In genomic region chr3:40137586-40138295, GRCh38 we compare ENCODE assay signal across 17 cellular contexts.
DNase-seq lines count a peak whose midpoint lies in the region; ATAC-seq and TF ChIP-seq lines count a peak whose summit lies in the region.
"Had no signal": no experiment of that assay in that cellular context is flagged by ENCODE, and none has a peak within 500 bp of the region (broad histone marks: within the 10 kb centered on the region; RNA-seq: fewer than 3 reads in every experiment).

No MANE protein-coding gene starts in this region.

- no peaks in the 10 kb centered on the region for H3K4me1 Mint-ChIP-seq in stimulated activated memory B cell treated with anti-CD40 and anti-IgM and Interleukin-4, amounts not matched to agents 10 μg/mL and 1 μg/mL and 100 μg/mL, for 72 hours
- H3K4me1 Mint-ChIP-seq: activated naive CD8-positive, alpha-beta T cell treated with anti-CD3 and anti-CD28 coated beads, Interleukin-2, amount 50 U/mL, for 24 hours; nephron progenitor cell had no signal

- H3K4me3 Mint-ChIP-seq in stimulated activated memory B cell treated with anti-CD40 and anti-IgM and Interleukin-4, amounts not matched to agents 10 μg/mL and 1 μg/mL and 100 μg/mL, for 72 hours: no peak overlapping the region
- H3K4me3 Mint-ChIP-seq: activated CD8-positive, alpha-beta T cell treated with anti-CD3 and anti-CD28 coated beads for 36 hours; activated naive CD8-positive, alpha-beta T cell treated with anti-CD3 and anti-CD28 coated beads, Interleukin-2, amount 50 U/mL, for 24 hours; activated T-cell treated with anti-CD3 and anti-CD28 coated beads, Interleukin-2, amount 50 U/mL, for 72 hours; CD8-positive, alpha-beta T cell; nephron progenitor cell; stimulated activated naive CD8-positive, alpha-beta T cell treated with anti-CD3 and anti-CD28 coated beads, Interleukin-15, Interleukin-2, amounts not matched to agents 100 ng/mL and 50 ng/mL, for 24 hours had no signal

- peak; percentile 11 for DNase-seq in NCI-H2029 (lab: John Stamatoyannopoulos, UW)
- DNase-seq in NCI-H2029 treated with DMSO at 0.1 percent for 48 hours (lab: John Stamatoyannopoulos, UW): no peak
- DNase-seq in Panc1 (ENCODE audit: low read depth, low spot score): peak; percentile 20
- no peak for DNase-seq in anterior cingulate cortex (lab: John Stamatoyannopoulos, UW)
- no peak for DNase-seq in NCI-H524 treated with DMSO at 0.1 percent for 48 hours (lab: John Stamatoyannopoulos, UW)
- DNase-seq: activated CD8-positive, alpha-beta T cell treated with anti-CD3 and anti-CD28 coated beads for 36 hours; activated naive CD8-positive, alpha-beta T cell treated with anti-CD3 and anti-CD28 coated beads, Interleukin-2, amount 50 U/mL, for 24 hours; activated T-cell treated with anti-CD3 and anti-CD28 coated beads, Interleukin-2, amount 50 U/mL, for 72 hours; CD8-positive, alpha-beta T cell; NCI-H526; nephron progenitor cell had no signal

- peaks cover 9% of the 10 kb centered on the region for H3K27me3 Mint-ChIP-seq in stimulated activated memory B cell treated with anti-CD40 and anti-IgM and Interleukin-4, amounts not matched to agents 10 μg/mL and 1 μg/mL and 100 μg/mL, for 72 hours
- H3K27me3 Mint-ChIP-seq: activated CD8-positive, alpha-beta T cell treated with anti-CD3 and anti-CD28 coated beads for 36 hours had no signal

- BruUV-seq in Panc1 (replicated peaks; lab: Mats Ljungman, UMichigan): no TSS peak

- CTCF ChIA-PET in Panc1 (lab: Charles Lee): no interaction called here

- H3K27ac Mint-ChIP-seq in stimulated activated memory B cell treated with anti-CD40 and anti-IgM and Interleukin-4, amounts not matched to agents 10 μg/mL and 1 μg/mL and 100 μg/mL, for 72 hours: no peak overlapping the region
- H3K27ac Mint-ChIP-seq: activated CD8-positive, alpha-beta T cell treated with anti-CD3 and anti-CD28 coated beads for 36 hours; activated naive CD8-positive, alpha-beta T cell treated with anti-CD3 and anti-CD28 coated beads, Interleukin-2, amount 50 U/mL, for 24 hours; activated T-cell treated with anti-CD3 and anti-CD28 coated beads, Interleukin-2, amount 50 U/mL, for 72 hours; CD8-positive, alpha-beta T cell; nephron progenitor cell; stimulated activated naive CD8-positive, alpha-beta T cell treated with anti-CD3 and anti-CD28 coated beads, Interleukin-15, Interleukin-2, amounts not matched to agents 100 ng/mL and 50 ng/mL, for 24 hours had no signal

- H3K9me3 Mint-ChIP-seq in stimulated activated memory B cell treated with anti-CD40 and anti-IgM and Interleukin-4, amounts not matched to agents 10 μg/mL and 1 μg/mL and 100 μg/mL, for 72 hours: peaks cover 16% of the 10 kb centered on the region

- no peaks in the 10 kb centered on the region for H3K36me3 ChIP-seq in Panc1 (ENCODE audit: control insufficient read depth, insufficient read depth, low read length)

- POLR2A ChIA-PET in Panc1 (lab: Charles Lee): no interaction called here

- in situ Hi-C loops in Panc1 (cut with HindIII; ENCODE audit: low pct_unique_long_range_greater_than_20kb, low sequenced_read_pairs): no loop called here

- TF ChIP-seq CTCF in Panc1 (IDR thresholded peaks at IDR 0.05): no peak

- no peaks in the 10 kb centered on the region for H3K9me3 ChIP-seq in Panc1 (ENCODE audit: control insufficient read depth, insufficient read depth, low read depth, low read length)

- ATAC-seq in Panc1: peak; percentile 51; the same call in 1 of the 2 replicates
- ATAC-seq in esophagus mucosa: peak; percentile 72
- ATAC-seq in stimulated activated memory B cell treated with anti-CD40 and anti-IgM and Interleukin-4, amounts not matched to agents 10 μg/mL and 1 μg/mL and 100 μg/mL, for 72 hours: peak; percentile 24
- no peak for ATAC-seq in HG03565 (IDR thresholded peaks at IDR 0.05; ENCODE audit: unreplicated experiment)
- ATAC-seq: activated CD8-positive, alpha-beta T cell treated with anti-CD3 and anti-CD28 coated beads for 36 hours; activated naive CD8-positive, alpha-beta T cell treated with anti-CD3 and anti-CD28 coated beads, Interleukin-2, amount 50 U/mL, for 24 hours; activated T-cell treated with anti-CD3 and anti-CD28 coated beads, Interleukin-2, amount 50 U/mL, for 72 hours; CD8-positive, alpha-beta T cell; GM12878 had no signal

- no peak overlapping the region for H3K4me3 ChIP-seq in Panc1 (ENCODE audit: low read depth in 2 of 2, low read length in 2 of 2)
- H3K4me3 ChIP-seq: GM12878, hepatocyte had no signal

- intact Hi-C loops in Panc1 (cut with micrococcal nuclease; ENCODE audit: unreplicated experiment): no loop called here

- H3K36me3 Mint-ChIP-seq in stimulated activated memory B cell treated with anti-CD40 and anti-IgM and Interleukin-4, amounts not matched to agents 10 μg/mL and 1 μg/mL and 100 μg/mL, for 72 hours: peaks cover 8% of the 10 kb centered on the region
- H3K36me3 Mint-ChIP-seq: CD8-positive, alpha-beta T cell had no signal

- no peaks in the 10 kb centered on the region for H3K4me1 ChIP-seq in Panc1 (ENCODE audit: control insufficient read depth, insufficient read depth, low read length)

- no peaks in the 10 kb centered on the region for H3K27me3 ChIP-seq in Panc1 (ENCODE audit: control insufficient read depth, insufficient read depth, low read length)
- H3K27me3 ChIP-seq: hepatocyte had no signal

- H3K27ac ChIP-seq in Panc1 (ENCODE audit: low read length): no peak overlapping the region
- H3K27ac ChIP-seq: hepatocyte had no signal

Comparison
In these comparisons a context has a peak if more than half of its experiments do, and no peak if none do; other contexts are left out.
1. DNase-seq: peak in NCI-H2029 (single experiment) and Panc1 (single experiment); none in NCI-H2029 treated with DMSO at 0.1 percent for 48 hours (single experiment), anterior cingulate cortex (0 of 58) and NCI-H524 treated with DMSO at 0.1 percent for 48 hours (single experiment).